ENCODE assay signal across 17 cellular contexts in genomic region chr1:9150582-9151290, GRCh38. TPM values are rescaled to one million over a fixed set of nuclear protein-coding genes. Genes with fewer than 3 reads are reported as not detected.
DNase-seq lines count a peak whose midpoint lies in the region; ATAC-seq, FAIRE-seq and TF ChIP-seq lines count a peak whose summit lies in the region.
"Had no signal": no experiment of that assay in that cellular context is flagged by ENCODE, and none has a peak within 500 bp of the region (broad histone marks: within the 10 kb centered on the region; RNA-seq: fewer than 3 reads in every experiment).

No MANE protein-coding gene starts in this region.

- dilution Hi-C loops in mammary epithelial cell (cut with HindIII; ENCODE audit: low sequenced_read_pairs), result no loop called here

- H3K27ac ChIP-seq in breast epithelium (peak overlapping the region; percentile 40 to 85), mammary epithelial cell (ENCODE audit: insufficient read depth, low read depth, low read length) (no peak overlapping the region), gastroesophageal sphincter (peak overlapping the region in 3 of 4 donors; percentile 57 to 67 (median 66)), neuronal stem cell (replicated peaks; ENCODE audit: low read length) (no peak overlapping the region), upper lobe of right lung (peak overlapping the region; percentile 74)
- H3K27ac ChIP-seq: 22Rv1, prostate gland had no signal

- no peak overlapping the region for H3K18ac ChIP-seq in neuronal stem cell (ENCODE audit: low read length)

- H3K79me1 ChIP-seq in neuronal stem cell (ENCODE audit: low read depth, low read length), result peaks cover 2% of the 10 kb centered on the region

- H3K9ac ChIP-seq in mammary epithelial cell (ENCODE audit: insufficient read depth, low read length) (no peak overlapping the region), neuronal stem cell (ENCODE audit: low read depth, low read length, poor library complexity) (peak overlapping the region; percentile 51)

- CTCF ChIA-PET in mammary epithelial cell (lab: Charles Lee; ENCODE audit: low non-redundant PET), result no interaction called here

- no peak for TF ChIP-seq CTCF in breast epithelium (IDR thresholded peaks at IDR 0.05)
- no peak for TF ChIP-seq CTCF in mammary epithelial cell (conservative IDR thresholded peaks at IDR 0.05 in 1 of 2, IDR thresholded peaks at IDR 0.05 in 1 of 2; ENCODE audit: extremely low read depth in 1 of 2, insufficient read depth in 1 of 2, low read depth in 1 of 2, low read length in 2 of 2)
- TF ChIP-seq CTCF in gastroesophageal sphincter (IDR thresholded peaks at IDR 0.05), result no peak
- no peak for TF ChIP-seq CTCF in upper lobe of right lung (IDR thresholded peaks at IDR 0.05)

- TF ChIP-seq EP300 in gastroesophageal sphincter (IDR thresholded peaks at IDR 0.05), result no peak

- no peak for FAIRE-seq in GM12892 (lab: Jason Lieb, UNC)
- FAIRE-seq: colon had no signal

- intact Hi-C loops in breast epithelium (cut with DNase I; ENCODE audit: low total_unique reads), result loop anchor here (5.0 kb wide), 1 partner anchor 1478 kb away; no protein-coding TSS in a partner anchor
- intact Hi-C loops in mammary epithelial cell (cut with micrococcal nuclease), result no loop called here
- intact Hi-C loops in upper lobe of right lung (cut with DNase I), result no loop called here

- H2BK15ac ChIP-seq in neuronal stem cell (ENCODE audit: low read length), result no peak overlapping the region

- in situ Hi-C loops in mammary epithelial cell (cut with MboI; ENCODE audit: low sequenced_read_pairs in 2 of 2), result no loop called here

- H3K27me3 ChIP-seq in breast epithelium (no peaks in the 10 kb centered on the region), mammary epithelial cell (ENCODE audit: insufficient read depth, low read length) (no peaks in the 10 kb centered on the region), gastroesophageal sphincter (no peaks in the 10 kb centered on the region), neuronal stem cell (ENCODE audit: control insufficient read depth in 3 of 3, insufficient read depth in 3 of 3, low read depth in 1 of 3, low read length in 3 of 3) (peaks cover 0 to 3% (median 0%) of the 10 kb centered on the region in 3 experiments), upper lobe of right lung (no peaks in the 10 kb centered on the region)

- no peaks in the 10 kb centered on the region for H4K20me1 ChIP-seq in mammary epithelial cell (ENCODE audit: insufficient read depth, low read length)

- H2AFZ ChIP-seq in mammary epithelial cell (ENCODE audit: low read depth, low read length) (no peak overlapping the region), neuronal stem cell (ENCODE audit: low read length) (no peak overlapping the region)
- H2AFZ ChIP-seq: GM23338 had no signal

- H2AK5ac ChIP-seq in neuronal stem cell (ENCODE audit: low read depth, low read length), result no peak overlapping the region

- H3K9me3 ChIP-seq in breast epithelium (no peaks in the 10 kb centered on the region), mammary epithelial cell (replicated peaks; ENCODE audit: insufficient read depth, low read length) (no peaks in the 10 kb centered on the region), gastroesophageal sphincter (no peaks in the 10 kb centered on the region), neuronal stem cell (replicated peaks in 1 of 2; ENCODE audit: control insufficient read depth in 2 of 2, insufficient read depth in 1 of 2, low read depth in 1 of 2, low read length in 2 of 2) (no peaks in the 10 kb centered on the region), upper lobe of right lung (no peaks in the 10 kb centered on the region)
- H3K9me3 ChIP-seq: prostate gland had no signal

- H3K4me3 ChIP-seq in breast epithelium (no peak overlapping the region), mammary epithelial cell (replicated peaks in 1 of 3; ENCODE audit: insufficient read depth in 1 of 3, low read depth in 2 of 3, low read length in 3 of 3) (no peak overlapping the region), gastroesophageal sphincter (no peak overlapping the region), neuronal stem cell (ENCODE audit: low read length in 2 of 2) (no peak overlapping the region), upper lobe of right lung (no peak overlapping the region)
- H3K4me3 ChIP-seq: GM23338, prostate gland had no signal

- ATAC-seq in gastroesophageal sphincter (peak; percentile 62), upper lobe of right lung (no peak), HG02973 (IDR thresholded peaks at IDR 0.05; ENCODE audit: unreplicated experiment) (no peak)
- ATAC-seq: GM23338 had no signal

- 82% methylated on average over 16 of the region's 16 CpGs for WGBS in mammary epithelial cell (ENCODE audit: low coverage, missing lambda C conversion rate)
- 58 to 79% methylated on average over 8 to 9 of the region's 16 CpGs for WGBS in gastroesophageal sphincter (ENCODE audit: low coverage in 1 of 2), 2 donors
- no CpG with 5 or more reads among the region's 16 CpGs for WGBS in neuronal stem cell (ENCODE audit: extremely low coverage in 2 of 2, insufficient read length in 2 of 2, insufficient replicate concordance in 1 of 2), 2 donors

- DNase-seq in breast epithelium (ENCODE audit: low spot score in 2 of 2), result no peak
- no peak for DNase-seq in mammary epithelial cell
- no peak for DNase-seq in neuronal stem cell (ENCODE audit: low spot score)
- DNase-seq in upper lobe of right lung, result no peak
- no peak for DNase-seq in GM12892 (ENCODE audit: insufficient read length)
- no peak for DNase-seq in HCEC 1CT
- DNase-seq: erythroblast; GF-D8; KG1; NCI-H1436 treated with DMSO at 0.1 percent for 48 hours; stimulated activated naive CD4-positive, alpha-beta T cell had no signal

- no peak overlapping the region for H3K4me2 ChIP-seq in mammary epithelial cell (ENCODE audit: insufficient read depth, low read depth, low read length)
- no peak overlapping the region for H3K4me2 ChIP-seq in neuronal stem cell (ENCODE audit: insufficient read depth, low read length, poor library complexity, severe bottlenecking)
- H3K4me2 ChIP-seq: GM23338 had no signal

- no peak for TF ChIP-seq POLR2A in breast epithelium (IDR thresholded peaks at IDR 0.05)
- TF ChIP-seq POLR2A in gastroesophageal sphincter (IDR thresholded peaks at IDR 0.05), result no peak
- no peak for TF ChIP-seq POLR2A in GM12892 (IDR thresholded peaks at IDR 0.05; ENCODE audit: low read depth, low read length)

- no peak overlapping the region for H3K23ac ChIP-seq in neuronal stem cell (ENCODE audit: low read depth, low read length, poor library complexity)

- no peak overlapping the region for H4K91ac ChIP-seq in neuronal stem cell (ENCODE audit: low read depth, low read length, poor library complexity)

- H4K8ac ChIP-seq in neuronal stem cell (ENCODE audit: low read depth, low read length), result no peak overlapping the region

- no peak overlapping the region for H2BK12ac ChIP-seq in neuronal stem cell (ENCODE audit: low read length)

- peaks cover 68% of the 10 kb centered on the region for H3K79me2 ChIP-seq in mammary epithelial cell (ENCODE audit: insufficient read depth, low read length)

- H2BK120ac ChIP-seq in neuronal stem cell (ENCODE audit: low read depth, low read length), result no peak overlapping the region

- H3K14ac ChIP-seq in neuronal stem cell (ENCODE audit: low read length), result no peak overlapping the region

- H3K4me1 ChIP-seq in breast epithelium (no peaks in the 10 kb centered on the region), mammary epithelial cell (ENCODE audit: insufficient read depth, low read length) (no peaks in the 10 kb centered on the region), gastroesophageal sphincter (peaks cover 0 to 25% (median 3%) of the 10 kb centered on the region in 3 donors), neuronal stem cell (ENCODE audit: control insufficient read depth in 2 of 2, insufficient read depth in 1 of 2, low read depth in 1 of 2, low read length in 2 of 2) (no peaks in the 10 kb centered on the region), upper lobe of right lung (peaks cover 25% of the 10 kb centered on the region)
- H3K4me1 ChIP-seq: prostate gland had no signal

- no peak overlapping the region for H3K4ac ChIP-seq in neuronal stem cell (ENCODE audit: low read length)

- H2BK5ac ChIP-seq in neuronal stem cell (ENCODE audit: low read length), result peak overlapping the region; percentile 30

- no TSS peak for BruUV-seq in mammary epithelial cell (replicated peaks; lab: Mats Ljungman, UMichigan)

- H3K36me3 ChIP-seq in breast epithelium, result no peaks in the 10 kb centered on the region
- peaks cover 7% of the 10 kb centered on the region for H3K36me3 ChIP-seq in mammary epithelial cell (ENCODE audit: insufficient read depth, low read length)
- H3K36me3 ChIP-seq in gastroesophageal sphincter, result peaks cover 0 to 6% of the 10 kb centered on the region in 2 donors
- H3K36me3 ChIP-seq in neuronal stem cell (replicated peaks in 1 of 2; ENCODE audit: control insufficient read depth in 2 of 2, insufficient read depth in 2 of 2, low read length in 2 of 2), result peaks cover 0 to 3% of the 10 kb centered on the region in 2 donors
- H3K36me3 ChIP-seq in upper lobe of right lung, result no peaks in the 10 kb centered on the region
- H3K36me3 ChIP-seq: prostate gland had no signal

RNA-seq across cellular contexts. Expression of gene GPR157, which starts 21.8 kb away (rescaled TPM):
- total RNA-seq in breast epithelium (10 to 100 TPM in 1 of 3 donors, 1 to 10 TPM in 2; 4.3 to 11.7 (median 9.2) TPM), mammary epithelial cell (10 to 100 TPM in 1 of 2 donors, 1 to 10 TPM in 1; 7.2 to 10.4 TPM), gastroesophageal sphincter (1 to 10 TPM; 2.8 to 4.4 (median 4.0) TPM), upper lobe of right lung (19.0 TPM)
- 2.3 TPM for polyA plus RNA-seq in mammary epithelial cell
- 16.1 TPM for polyA minus RNA-seq in mammary epithelial cell
- 2.3 TPM for polyA plus RNA-seq in neuronal stem cell (2013, experiment 1 of 2)
- polyA plus RNA-seq in neuronal stem cell (2013, experiment 2 of 2), result 6.1 TPM
- 7.4 TPM for polyA plus RNA-seq in GM12892 (2012; ENCODE audit: missing spikeins)

Comparison
In these comparisons a context has a peak if more than half of its experiments do, and no peak if none do; other contexts are left out.
1. H3K27ac ChIP-seq: peak in breast epithelium (2 of 2), gastroesophageal sphincter (3 of 4) and upper lobe of right lung (single experiment); none in mammary epithelial cell (single experiment) and neuronal stem cell (single experiment).